Comparison of ENCODE assay signal across 18 cellular contexts in genomic region chrX:1659664-1660461, GRCh38. TPM values are rescaled to one million over a fixed set of nuclear protein-coding genes. Genes with fewer than 3 reads are reported as not detected.
A peak's percentile ranks its signal among the peaks of the same experiment; 100 is the strongest.
DNase-seq lines count a peak whose midpoint lies in the region; ATAC-seq and TF ChIP-seq lines count a peak whose summit lies in the region.
"Had no signal": no experiment of that assay in that cellular context is flagged by ENCODE, and none has a peak within 500 bp of the region (broad histone marks: within the 10 kb centered on the region; RNA-seq: fewer than 3 reads in every experiment).

No MANE protein-coding gene starts in this region.

- H3K9me3 Mint-ChIP-seq in CD4-positive, alpha-beta T cell = no peaks in the 10 kb centered on the region
- peaks cover 4% of the 10 kb centered on the region for H3K9me3 Mint-ChIP-seq in activated CD8-positive, alpha-beta T cell treated with anti-CD3 and anti-CD28 coated beads for 36 hours
- H3K9me3 Mint-ChIP-seq in memory B cell = no peaks in the 10 kb centered on the region
- H3K9me3 Mint-ChIP-seq: neural crest cell had no signal

- intact Hi-C loops in CD4-positive, alpha-beta T cell (cut with DNase I, micrococcal nuclease) = loop anchor here in 1 of 2 experiments (5.0 to 10.0 kb wide), 2 partner anchors 845 to 947 kb away; partner anchors contain the start of genes DHRSX and ZBED1
- intact Hi-C loops in activated CD8-positive, alpha-beta T cell treated with anti-CD3 and anti-CD28 coated beads for 36 hours (cut with micrococcal nuclease) = loop anchor here (5.0 to 10.0 kb wide), 2 partner anchors 208 to 965 kb away; partner anchors contain the start of gene ASMTL

- no peaks in the 10 kb centered on the region for H3K27me3 ChIP-seq in CD4-positive, alpha-beta T cell (ENCODE audit: control insufficient read depth, insufficient read depth, low read length)
- H3K27me3 ChIP-seq in GM06990 (replicated peaks; ENCODE audit: control insufficient read depth, insufficient read depth, low read length) = no peaks in the 10 kb centered on the region

- POLR2A ChIA-PET in CD4-positive, alpha-beta T cell (lab: Charles Lee) = no interaction called here
- POLR2A ChIA-PET in activated CD8-positive, alpha-beta T cell treated with anti-CD3 and anti-CD28 coated beads for 36 hours (lab: Charles Lee) = no interaction called here

- peak overlapping the region; percentile 60 for H3K4me3 Mint-ChIP-seq in CD4-positive, alpha-beta T cell
- peak overlapping the region; percentile 100 for H3K4me3 Mint-ChIP-seq in activated CD8-positive, alpha-beta T cell treated with anti-CD3 and anti-CD28 coated beads for 36 hours
- H3K4me3 Mint-ChIP-seq in memory B cell = peak overlapping the region; percentile 64
- H3K4me3 Mint-ChIP-seq: neural crest cell had no signal

- H3K4me1 Mint-ChIP-seq in CD4-positive, alpha-beta T cell (ENCODE audit: low read depth) = peaks cover 65% of the 10 kb centered on the region
- H3K4me1 Mint-ChIP-seq in activated CD8-positive, alpha-beta T cell treated with anti-CD3 and anti-CD28 coated beads for 36 hours (ENCODE audit: low read depth) = peaks cover 41% of the 10 kb centered on the region
- H3K4me1 Mint-ChIP-seq in memory B cell = peaks cover 31% of the 10 kb centered on the region

- ATAC-seq in CD4-positive, alpha-beta T cell (ENCODE audit: poor library complexity) = no peak
- no peak for ATAC-seq in activated CD8-positive, alpha-beta T cell treated with anti-CD3 and anti-CD28 coated beads for 36 hours
- no peak for ATAC-seq in memory B cell (ENCODE audit: low read depth)

- no peak for TF ChIP-seq CTCF in CD4-positive, alpha-beta T cell (IDR thresholded peaks at IDR 0.05)
- TF ChIP-seq CTCF in GM06990 (IDR thresholded peaks at IDR 0.05; ENCODE audit: insufficient read depth, low read length, poor library complexity, severe bottlenecking) = no peak
- TF ChIP-seq CTCF in activated CD8-positive, alpha-beta T cell treated with anti-CD3 and anti-CD28 coated beads for 36 hours (IDR thresholded peaks at IDR 0.05) = no peak

- no peak for DNase-seq in CD4-positive, alpha-beta T cell
- DNase-seq in GM06990 (ENCODE audit: extremely low read depth, insufficient read length) = no peak
- no peak for DNase-seq in activated CD8-positive, alpha-beta T cell treated with anti-CD3 and anti-CD28 coated beads for 36 hours
- DNase-seq in memory B cell (ENCODE audit: low spot score in 2 of 2) = no peak
- no peak for DNase-seq in activated CD4-positive, CD25-positive, alpha-beta regulatory T cell treated with anti-CD3 and anti-CD28 coated beads, Interleukin-2, amount 50 U/mL, for 72 hours
- no peak for DNase-seq in NCI-H526 (lab: John Stamatoyannopoulos, UW)
- DNase-seq in OCI-M2 (lab: John Stamatoyannopoulos, UW; ENCODE audit: unreplicated experiment) = no peak
- DNase-seq: activated T-cell treated with anti-CD3 and anti-CD28 coated beads, Interleukin-2, amount 50 U/mL, for 1 hour; dermis blood vessel endothelial cell; DMS79 treated with DMSO at 0.1 percent for 48 hours; mammary epithelial cell; NCI-H187; NCI-H510A; OCI-M1 had no signal

- H3K27ac ChIP-seq in CD4-positive, alpha-beta T cell (ENCODE audit: low read depth, low read length) = no peak overlapping the region
- H3K27ac ChIP-seq: esophagus muscularis mucosa, SK-N-MC had no signal

- H3K27ac Mint-ChIP-seq in CD4-positive, alpha-beta T cell = peak overlapping the region; percentile 60
- H3K27ac Mint-ChIP-seq in activated CD8-positive, alpha-beta T cell treated with anti-CD3 and anti-CD28 coated beads for 36 hours = peak overlapping the region; percentile 76
- peak overlapping the region; percentile 84 for H3K27ac Mint-ChIP-seq in memory B cell

- CTCF ChIA-PET in CD4-positive, alpha-beta T cell (lab: Charles Lee) = no interaction called here
- CTCF ChIA-PET in activated CD8-positive, alpha-beta T cell treated with anti-CD3 and anti-CD28 coated beads for 36 hours (lab: Charles Lee) = no interaction called here

- peaks cover 10% of the 10 kb centered on the region for H3K36me3 Mint-ChIP-seq in CD4-positive, alpha-beta T cell (ENCODE audit: low read depth)
- H3K36me3 Mint-ChIP-seq in activated CD8-positive, alpha-beta T cell treated with anti-CD3 and anti-CD28 coated beads for 36 hours (ENCODE audit: low read depth) = peaks cover 39% of the 10 kb centered on the region
- peaks cover 8% of the 10 kb centered on the region for H3K36me3 Mint-ChIP-seq in memory B cell

- H3K9me3 ChIP-seq in CD4-positive, alpha-beta T cell (ENCODE audit: control insufficient read depth, low read length) = no peaks in the 10 kb centered on the region
- H3K9me3 ChIP-seq: esophagus muscularis mucosa had no signal

- peaks cover 5% of the 10 kb centered on the region for H3K36me3 ChIP-seq in GM06990 (ENCODE audit: control insufficient read depth, insufficient read depth, low read length)
- H3K36me3 ChIP-seq: esophagus muscularis mucosa had no signal

- no peaks in the 10 kb centered on the region for H3K27me3 Mint-ChIP-seq in CD4-positive, alpha-beta T cell
- no peaks in the 10 kb centered on the region for H3K27me3 Mint-ChIP-seq in activated CD8-positive, alpha-beta T cell treated with anti-CD3 and anti-CD28 coated beads for 36 hours
- no peaks in the 10 kb centered on the region for H3K27me3 Mint-ChIP-seq in memory B cell

- peak overlapping the region; percentile 73 for H3K4me3 ChIP-seq in GM06990 (replicated peaks; ENCODE audit: low read depth, low read length)
- H3K4me3 ChIP-seq: esophagus muscularis mucosa, SK-N-MC had no signal

RNA-seq across cellular contexts. Expression of gene ASMT, which starts 45.0 kb away (rescaled TPM):
- under 1 TPM; 0.36 to 0.50 TPM for total RNA-seq in CD4-positive, alpha-beta T cell
- under 1 TPM in 1 of 2 experiments, not detected in 1; 0.41 TPM for total RNA-seq in activated CD8-positive, alpha-beta T cell treated with anti-CD3 and anti-CD28 coated beads for 36 hours
- total RNA-seq: dermis blood vessel endothelial cell, M059J, mammary epithelial cell had no signal
